Comparison of ENCODE assay signal across 29 cellular contexts in the genomic region with DNA sequence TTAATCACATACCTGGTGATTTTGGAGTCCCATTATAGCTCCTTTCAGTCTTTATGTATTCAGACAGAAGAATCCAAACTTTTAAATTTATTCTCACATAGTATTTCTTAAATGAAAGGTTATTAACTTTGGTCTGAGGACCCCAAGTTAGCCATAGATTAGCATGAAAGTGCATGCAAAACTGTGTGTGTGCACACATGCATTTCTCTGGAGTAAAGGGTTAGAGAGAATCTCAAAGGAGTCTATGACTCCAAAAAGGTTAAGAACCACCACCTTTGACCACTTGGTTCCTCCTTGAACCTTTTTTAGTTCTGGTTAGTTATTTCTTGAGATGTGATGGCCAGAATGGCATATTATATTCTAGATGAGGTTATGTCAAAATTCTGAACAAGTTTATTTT.
"Had no signal": no experiment of that assay in that cellular context is flagged by ENCODE, and none has a peak within 500 bp of the region (broad histone marks: within the 10 kb centered on the region; RNA-seq: fewer than 3 reads in every experiment).

No MANE protein-coding gene starts in this region.

- H3K79me2 ChIP-seq: hepatocyte had no signal

- H3K9me3 Mint-ChIP-seq: dendritic cell treated with granulocyte-macrophage colony-stimulating factor and Interleukin-4, amounts not matched to agents 40 ng/mL and 50 ng/mL, for 4 days; endodermal cell; mesothelial cell of epicardium; naive thymus-derived CD4-positive, alpha-beta T cell; nephron; neural progenitor cell; stimulated activated naive CD8-positive, alpha-beta T cell treated with anti-CD3 and anti-CD28 coated beads, Interleukin-15, Interleukin-2, amounts not matched to agents 100 ng/mL and 50 ng/mL, for 24 hours had no signal

- ATAC-seq: esophagus mucosa; foreskin keratinocyte; gastroesophageal sphincter; heart left ventricle; left cardiac atrium; left lung; mucosa of descending colon; naive thymus-derived CD4-positive, alpha-beta T cell; right cardiac atrium had no signal

- H3K4me2 ChIP-seq: hepatocyte, neural progenitor cell had no signal

- H3K4me3 Mint-ChIP-seq: dendritic cell treated with granulocyte-macrophage colony-stimulating factor and Interleukin-4, amounts not matched to agents 40 ng/mL and 50 ng/mL, for 4 days; endodermal cell; mesothelial cell of epicardium; naive thymus-derived CD4-positive, alpha-beta T cell; nephron; neural progenitor cell; stimulated activated memory B cell treated with anti-CD40 and anti-IgM and Interleukin-4, amounts not matched to agents 10 μg/mL and 1 μg/mL and 100 μg/mL, for 72 hours; stimulated activated naive CD8-positive, alpha-beta T cell treated with anti-CD3 and anti-CD28 coated beads, Interleukin-15, Interleukin-2, amounts not matched to agents 100 ng/mL and 50 ng/mL, for 24 hours had no signal

- H3K36me3 Mint-ChIP-seq: mesothelial cell of epicardium; stimulated activated memory B cell treated with anti-CD40 and anti-IgM and Interleukin-4, amounts not matched to agents 10 μg/mL and 1 μg/mL and 100 μg/mL, for 72 hours had no signal

- H3K9ac ChIP-seq: neural progenitor cell had no signal

- H3K4me1 ChIP-seq: foreskin keratinocyte, prostate gland had no signal

- H3K4me1 Mint-ChIP-seq: naive thymus-derived CD4-positive, alpha-beta T cell had no signal

- H3K9me3 ChIP-seq: colonic mucosa, gastroesophageal sphincter, heart left ventricle, left lung, mucosa of descending colon, prostate gland, sigmoid colon, spleen, suprapubic skin, transverse colon, vagina had no signal

- H3K27me3 ChIP-seq: colonic mucosa, foreskin keratinocyte, gastroesophageal sphincter, heart left ventricle, hepatocyte, left lung, neural progenitor cell, sigmoid colon, spleen, suprapubic skin, transverse colon, vagina had no signal

- H3K27me3 Mint-ChIP-seq: stimulated activated naive CD8-positive, alpha-beta T cell treated with anti-CD3 and anti-CD28 coated beads, Interleukin-15, Interleukin-2, amounts not matched to agents 100 ng/mL and 50 ng/mL, for 24 hours had no signal

- H3K4me3 ChIP-seq: colonic mucosa, gastroesophageal sphincter, heart left ventricle, hepatocyte, left lung, mucosa of descending colon, neural progenitor cell, prostate gland, sigmoid colon, skin epidermis, spleen, suprapubic skin, transverse colon, vagina had no signal

- H3K27ac ChIP-seq: colonic mucosa, epithelial cell of prostate, foreskin keratinocyte, gastroesophageal sphincter, heart left ventricle, hepatocyte, neural progenitor cell, prostate gland, sigmoid colon, skin epidermis, suprapubic skin, transverse colon, vagina had no signal

- DNase-seq: colonic mucosa; effector CD8-positive, alpha-beta T cell; endodermal cell; foreskin keratinocyte; heart left ventricle; left cardiac atrium; left lung; mucosa of descending colon; naive thymus-derived CD4-positive, alpha-beta T cell; nucleus accumbens; right cardiac atrium; sigmoid colon; spleen; stimulated activated CD4-positive, alpha-beta T cell treated with anti-CD3 and anti-CD28 coated beads, Interleukin-4, amount 100 ng/mL, for 4 hours; transverse colon had no signal

- H3K27ac Mint-ChIP-seq: dendritic cell treated with granulocyte-macrophage colony-stimulating factor and Interleukin-4, amounts not matched to agents 40 ng/mL and 50 ng/mL, for 4 days; endodermal cell; mesothelial cell of epicardium; naive thymus-derived CD4-positive, alpha-beta T cell; neural progenitor cell; stimulated activated naive CD8-positive, alpha-beta T cell treated with anti-CD3 and anti-CD28 coated beads, Interleukin-15, Interleukin-2, amounts not matched to agents 100 ng/mL and 50 ng/mL, for 24 hours had no signal

- H2AFZ ChIP-seq: hepatocyte, neural progenitor cell had no signal

- H3K36me3 ChIP-seq: colonic mucosa, gastroesophageal sphincter, heart left ventricle, left lung, neural progenitor cell, prostate gland, sigmoid colon, spleen, suprapubic skin, transverse colon, vagina had no signal
